Comparison of ENCODE assay signal across 22 cellular contexts in the genomic region with DNA sequence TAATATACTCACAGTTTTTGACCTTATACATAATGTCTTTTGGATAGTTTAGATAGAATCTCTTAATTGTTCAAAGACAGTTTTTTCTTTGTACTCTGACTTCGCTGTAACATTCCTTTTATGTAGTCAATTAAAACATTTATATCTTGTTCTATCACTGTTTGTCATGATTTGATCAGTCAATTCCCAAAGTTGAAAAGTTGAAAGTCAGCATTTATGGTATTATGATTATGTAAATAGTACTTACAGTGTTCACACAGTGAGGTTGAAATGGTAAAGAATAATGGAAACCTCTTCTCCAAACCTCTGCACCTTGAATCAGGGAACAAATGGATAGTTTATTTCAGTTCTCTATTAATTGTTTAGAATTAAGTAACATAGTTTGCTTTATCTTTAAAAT. TPM values are rescaled to one million over a fixed set of nuclear protein-coding genes. Genes with fewer than 3 reads are reported as not detected.
DNase-seq lines count a peak whose midpoint lies in the region; ATAC-seq, FAIRE-seq and TF ChIP-seq lines count a peak whose summit lies in the region.
"Had no signal": no experiment of that assay in that cellular context is flagged by ENCODE, and none has a peak within 500 bp of the region (broad histone marks: within the 10 kb centered on the region; RNA-seq: fewer than 3 reads in every experiment).

No MANE protein-coding gene starts in this region.

- H3K9me1 ChIP-seq in K562 (ENCODE audit: control insufficient read depth, insufficient read depth, low read length), result no peaks in the 10 kb centered on the region

- H3K36me3 Mint-ChIP-seq in Caco-2 (ENCODE audit: insufficient read depth, unreplicated experiment) (peaks cover 9% of the 10 kb centered on the region), type B pancreatic cell (peaks cover 36% of the 10 kb centered on the region)

- no peak overlapping the region for H3K4me3 ChIP-seq in A549
- H3K4me3 ChIP-seq in K562, result no peak overlapping the region
- H3K4me3 ChIP-seq in Caco-2 (ENCODE audit: low read depth, low read length), result no peak overlapping the region
- no peak overlapping the region for H3K4me3 ChIP-seq in BE2C (ENCODE audit: low read depth, low read length)
- H3K4me3 ChIP-seq: BLaER1, GM12878 had no signal

- no peak overlapping the region for H2AFZ ChIP-seq in K562 (ENCODE audit: low read depth, low read length)

- intact Hi-C loops in K562 (cut with micrococcal nuclease), result no loop called here
- intact Hi-C loops in Caco-2 (cut with micrococcal nuclease; ENCODE audit: unreplicated experiment), result no loop called here

- TF ChIP-seq RAD21 in A549 (conservative IDR thresholded peaks at IDR 0.05 in 1 of 2, IDR thresholded peaks at IDR 0.05 in 1 of 2) (no peak), K562 (CRISPR knock-in tag; conservative IDR thresholded peaks at IDR 0.05 in 1 of 2, IDR thresholded peaks at IDR 0.05 in 1 of 2) (no peak)

- 95% methylated on average over 1 of the region's 1 CpG for WGBS in A549 (ENCODE audit: missing lambda C conversion rate)
- 52% methylated on average over 1 of the region's 1 CpG for WGBS in K562 (ENCODE audit: insufficient coverage, low coverage, missing lambda C conversion rate)

- no peaks in the 10 kb centered on the region for H3K79me2 ChIP-seq in K562 (ENCODE audit: control insufficient read depth, insufficient read depth, low read length)

- H3K4me2 ChIP-seq in A549 (no peak overlapping the region), K562 (ENCODE audit: insufficient read depth, low read length) (no peak overlapping the region)
- H3K4me2 ChIP-seq: BLaER1 had no signal

- no peaks in the 10 kb centered on the region for H3K9me3 ChIP-seq in A549
- peaks cover 2% of the 10 kb centered on the region for H3K9me3 ChIP-seq in K562 (replicated peaks; ENCODE audit: control insufficient read depth, insufficient read depth, low read depth, low read length)
- H3K9me3 ChIP-seq in Caco-2, result no peaks in the 10 kb centered on the region
- no peaks in the 10 kb centered on the region for H3K9me3 ChIP-seq in BE2C

- no peaks in the 10 kb centered on the region for H4K20me1 ChIP-seq in K562 (replicated peaks; ENCODE audit: control insufficient read depth, insufficient read depth, low read length)

- no peak for TF ChIP-seq POLR2A in A549 (IDR thresholded peaks at IDR 0.05; ENCODE audit: low read length)
- TF ChIP-seq POLR2A in K562 (conservative IDR thresholded peaks at IDR 0.05), result no peak

- BruUV-seq in K562 (replicated peaks; lab: Mats Ljungman, UMichigan), result no TSS peak
- BruUV-seq in Caco-2 (replicated peaks; lab: Mats Ljungman, UMichigan), result no TSS peak

- no peak overlapping the region for H3K9ac ChIP-seq in K562 (ENCODE audit: insufficient read depth in 1 of 2, low read depth in 2 of 2, low read length in 2 of 2)
- H3K9ac ChIP-seq: BLaER1 had no signal

- H3K4me3 Mint-ChIP-seq in Caco-2 (ENCODE audit: unreplicated experiment) (no peak overlapping the region), type B pancreatic cell (no peak overlapping the region)
- H3K4me3 Mint-ChIP-seq: B cell; CD14-positive monocyte; CD4-positive, alpha-beta memory T cell; CD4-positive, CD25-positive, alpha-beta regulatory T cell; CD8-positive, alpha-beta memory T cell had no signal

- FAIRE-seq in A549 (lab: Jason Lieb, UNC) (no peak), G401.6 (lab: Jason Lieb, UNC) (peak; percentile 69), K562 (lab: Jason Lieb, UNC) (no peak)
- FAIRE-seq: A204.1, D721Med, GM12878 had no signal

- no peak overlapping the region for H3K27ac Mint-ChIP-seq in Caco-2 (ENCODE audit: unreplicated experiment)
- H3K27ac Mint-ChIP-seq in type B pancreatic cell, result no peak overlapping the region
- H3K27ac Mint-ChIP-seq: B cell; CD4-positive, CD25-positive, alpha-beta regulatory T cell had no signal

- H3K36me3 ChIP-seq in K562 (ENCODE audit: control insufficient read depth, insufficient read depth, low read length) (no peaks in the 10 kb centered on the region), Caco-2 (ENCODE audit: control insufficient read depth, insufficient read depth, low read length) (no peaks in the 10 kb centered on the region), BE2C (no peaks in the 10 kb centered on the region)

- ATAC-seq in A549, result no peak
- ATAC-seq in K562, result no peak
- ATAC-seq: GM12878 had no signal

- in situ Hi-C loops in K562 (cut with MboI), result no loop called here

- TF ChIP-seq EP300 in A549 (IDR thresholded peaks at IDR 0.05), result no peak
- TF ChIP-seq EP300 in K562 (IDR thresholded peaks at IDR 0.05; ENCODE audit: low read length), result no peak

- H3K9me3 Mint-ChIP-seq in Caco-2 (ENCODE audit: unreplicated experiment) (no peaks in the 10 kb centered on the region), type B pancreatic cell (peaks cover 6% of the 10 kb centered on the region)
- H3K9me3 Mint-ChIP-seq: CD4-positive, alpha-beta memory T cell had no signal

- TF ChIP-seq CTCF in A549 (IDR thresholded peaks at IDR 0.05), result no peak
- no peak for TF ChIP-seq CTCF in K562 (IDR thresholded peaks at IDR 0.05 in 2 of 3, conservative IDR thresholded peaks at IDR 0.05 in 1 of 3; ENCODE audit: insufficient read depth in 2 of 3, low read depth in 1 of 3, low read length in 3 of 3)
- TF ChIP-seq CTCF in Caco-2 (IDR thresholded peaks at IDR 0.05; ENCODE audit: insufficient read depth in 1 of 2, low read depth in 1 of 2, low read length in 1 of 2, severe bottlenecking in 1 of 2, unreplicated experiment in 1 of 2), result no peak
- no peak for TF ChIP-seq CTCF in BE2C (IDR thresholded peaks at IDR 0.05; ENCODE audit: low read depth, low read length)
- TF ChIP-seq CTCF in type B pancreatic cell (conservative IDR thresholded peaks at IDR 0.05), result no peak

- POLR2A ChIA-PET in A549 (lab: Yijun Ruan, JAX), result interaction anchor here (1.0 kb wide), 1 partner anchor 55 kb away, joined by 3 read pairs; the partner anchor contains the start of genes NKIRAS1 and RPL15
- POLR2A ChIA-PET in K562 (lab: Yijun Ruan, JAX), result no interaction called here
- POLR2A ChIA-PET in Caco-2 (lab: Charles Lee), result no interaction called here

- no peak overlapping the region for H3K27ac ChIP-seq in A549
- H3K27ac ChIP-seq in K562 (ENCODE audit: extremely low read depth, low read depth, low read length), result no peak overlapping the region
- H3K27ac ChIP-seq: BLaER1 had no signal

- no peaks in the 10 kb centered on the region for H3K27me3 ChIP-seq in K562 (ENCODE audit: control insufficient read depth in 2 of 2, insufficient read depth in 2 of 2, low read length in 2 of 2)
- no peaks in the 10 kb centered on the region for H3K27me3 ChIP-seq in Caco-2 (replicated peaks; ENCODE audit: control insufficient read depth, insufficient read depth, low read length)
- no peaks in the 10 kb centered on the region for H3K27me3 ChIP-seq in BE2C
- H3K27me3 ChIP-seq: BLaER1 had no signal

- H3K4me1 Mint-ChIP-seq in Caco-2 (ENCODE audit: low read depth, unreplicated experiment) (no peaks in the 10 kb centered on the region), type B pancreatic cell (ENCODE audit: unreplicated experiment) (no peaks in the 10 kb centered on the region)
- H3K4me1 Mint-ChIP-seq: B cell had no signal

- no peak for DNase-seq in A549 (ENCODE audit: low read depth in 1 of 2, low spot score in 1 of 2)
- no peak for DNase-seq in K562 (ENCODE audit: extremely low read depth in 1 of 4, low spot score in 3 of 4)
- DNase-seq in Caco-2, result no peak
- DNase-seq in BE2C, result no peak
- DNase-seq in type B pancreatic cell (ENCODE audit: extremely low spot score, unreplicated experiment), result no peak
- DNase-seq: 8988T; AML-193; C1 segment of cervical spinal cord; Calu3; CD4-positive, alpha-beta memory T cell; CD4-positive, CD25-positive, alpha-beta regulatory T cell; CD8-positive, alpha-beta memory T cell; COR-L47; DMS79 treated with DMSO at 0.1 percent for 48 hours; GDM1 had no signal

- H3K27me3 Mint-ChIP-seq in Caco-2 (ENCODE audit: insufficient read depth, unreplicated experiment) (no peaks in the 10 kb centered on the region), type B pancreatic cell (no peaks in the 10 kb centered on the region)
- H3K27me3 Mint-ChIP-seq: B cell; CD4-positive, alpha-beta memory T cell; CD8-positive, alpha-beta memory T cell had no signal

- CTCF ChIA-PET in A549 (lab: Yijun Ruan, JAX) (interaction anchor here (1.2 kb wide), 1 partner anchor 28 kb away, joined by 3 read pairs; no protein-coding TSS in a partner anchor), K562 (lab: Yijun Ruan, JAX; ENCODE audit: low intra/inter-chr PET ratio) (no interaction called here), Caco-2 (lab: Charles Lee) (no interaction called here)

- peaks cover 13% of the 10 kb centered on the region for H3K4me1 ChIP-seq in A549
- no peaks in the 10 kb centered on the region for H3K4me1 ChIP-seq in K562 (replicated peaks in 1 of 2; ENCODE audit: control insufficient read depth in 2 of 2, insufficient read depth in 2 of 2, low read length in 2 of 2)
- no peaks in the 10 kb centered on the region for H3K4me1 ChIP-seq in Caco-2
- no peaks in the 10 kb centered on the region for H3K4me1 ChIP-seq in BE2C
- H3K4me1 ChIP-seq: BLaER1 had no signal

RNA-seq across cellular contexts. Expression of gene NR1D2, which starts 26.6 kb away (rescaled TPM):
- 18.5 and 18.6 TPM in 2 replicates for polyA plus RNA-seq in A549 (2011; rRNA removed)
- 2.6 and 3.1 TPM in 2 replicates for polyA plus RNA-seq in A549 (2012; cell fraction: cytosol; rRNA removed)
- 1.2 and 1.9 TPM in 2 replicates for polyA plus RNA-seq in A549 (2012; cell fraction: nucleus; rRNA removed)
- polyA plus RNA-seq in A549 (2017; fragmentation: RNase III; extraction: RNeasy Plus Mini Kit Qiagen cat#74134 plus additional on column Dnase treatment), result 7.2 to 8.1 TPM (median 7.4 TPM) in 3 replicates
- 15.4 and 18.7 TPM in 2 replicates for polyA minus RNA-seq in A549 (2011; rRNA and poly(A)+ RNA removed)
- 2.5 and 9.3 TPM in 2 replicates for total RNA-seq in K562 (2011; cell fraction: chromatin; rRNA removed; ENCODE audit: low replicate concordance)
- total RNA-seq in K562 (2011; cell fraction: nucleolus; rRNA removed), result 1.5 and 1.7 TPM in 2 replicates
- total RNA-seq in K562 (2011; cell fraction: nucleoplasm; rRNA removed), result 2.7 and 3.3 TPM in 2 replicates
- 2.6 and 2.9 TPM in 2 replicates for total RNA-seq in K562 (2014; rRNA removed)
- 4.8 and 5.7 TPM in 2 replicates for total RNA-seq in K562 (2014; rRNA removed; fragmentation: Illumina TruSeq; extraction: Trizol)
- total RNA-seq in K562 (2015; rRNA removed; fragmentation: Illumina TruSeq; extraction: Trizol), result 3.2 and 3.6 TPM in 2 replicates
- total RNA-seq in K562 (2021), result 4.2 and 5.5 TPM in 2 replicates
- polyA plus RNA-seq in K562 (2011; rRNA removed), result 1.6 and 2.5 TPM in 2 replicates
- 0.51 and 0.77 TPM in 2 replicates for polyA plus RNA-seq in K562 (2011; cell fraction: cytosol; rRNA removed)
- 0.67 and 1.1 TPM in 2 replicates for polyA plus RNA-seq in K562 (2011; cell fraction: nucleus; rRNA removed)
- polyA plus RNA-seq in K562 (2012), result 1.9 and 2.7 TPM in 2 replicates
- polyA plus RNA-seq in K562 (2014; fragmentation: Illumina TruSeq; extraction: Trizol), result 3.2 and 3.3 TPM in 2 replicates
- polyA plus RNA-seq in K562 (2014; fragmentation: Nextera tagmentation; extraction: Ambion mirVana), result 1 to 10 TPM; 1.2 TPM
- 1.3 and 2.2 TPM in 2 replicates for polyA plus RNA-seq in K562 (2014; rRNA removed)
- polyA minus RNA-seq in K562 (2011; rRNA and poly(A)+ RNA removed), result 11.3 and 12.5 TPM in 2 replicates
- polyA minus RNA-seq in K562 (2011; cell fraction: cytosol; rRNA and poly(A)+ RNA removed), result 3.2 and 3.5 TPM in 2 replicates
- 1.3 and 2.7 TPM in 2 replicates for polyA minus RNA-seq in K562 (2011; cell fraction: nucleus; rRNA and poly(A)+ RNA removed)
- 22.8 and 23.9 TPM in 2 replicates for total RNA-seq in Caco-2 (2022)
- polyA plus RNA-seq in BE2C (2012; ENCODE audit: insufficient read depth, insufficient read length, low read depth), result 7.8 TPM
- total RNA-seq in type B pancreatic cell (ENCODE audit: low replicate concordance), result 20.6 and 23.1 TPM in 2 replicates

RNA-seq across cellular contexts. Expression of gene RPL15, which starts 54.8 kb away (rescaled TPM):
- polyA plus RNA-seq in A549 (2011; rRNA removed), result 2,933 and 3,149 TPM in 2 replicates
- polyA plus RNA-seq in A549 (2012; cell fraction: cytosol; rRNA removed), result 4,919 and 4,999 TPM in 2 replicates
- 2,649 and 2,666 TPM in 2 replicates for polyA plus RNA-seq in A549 (2012; cell fraction: nucleus; rRNA removed)
- 2,088 to 2,178 TPM (median 2,158 TPM) in 3 replicates for polyA plus RNA-seq in A549 (2017; fragmentation: RNase III; extraction: RNeasy Plus Mini Kit Qiagen cat#74134 plus additional on column Dnase treatment)
- polyA minus RNA-seq in A549 (2011; rRNA and poly(A)+ RNA removed), result 1,758 and 1,776 TPM in 2 replicates
- total RNA-seq in K562 (2011; cell fraction: chromatin; rRNA removed; ENCODE audit: low replicate concordance), result 238 and 411 TPM in 2 replicates
- 765 and 867 TPM in 2 replicates for total RNA-seq in K562 (2011; cell fraction: nucleolus; rRNA removed)
- 735 and 1,463 TPM in 2 replicates for total RNA-seq in K562 (2011; cell fraction: nucleoplasm; rRNA removed)
- total RNA-seq in K562 (2014; rRNA removed), result 2,466 and 2,533 TPM in 2 replicates
- 1,923 and 2,393 TPM in 2 replicates for total RNA-seq in K562 (2014; rRNA removed; fragmentation: Illumina TruSeq; extraction: Trizol)
- 2,774 and 3,068 TPM in 2 replicates for total RNA-seq in K562 (2015; rRNA removed; fragmentation: Illumina TruSeq; extraction: Trizol)
- 2,579 and 2,753 TPM in 2 replicates for total RNA-seq in K562 (2021)
- 4,017 and 4,081 TPM in 2 replicates for polyA plus RNA-seq in K562 (2011; rRNA removed)
- 6,575 and 7,027 TPM in 2 replicates for polyA plus RNA-seq in K562 (2011; cell fraction: cytosol; rRNA removed)
- 1,268 and 2,124 TPM in 2 replicates for polyA plus RNA-seq in K562 (2011; cell fraction: nucleus; rRNA removed)
- 3,041 and 6,015 TPM in 2 replicates for polyA plus RNA-seq in K562 (2012)
- 3,791 and 3,928 TPM in 2 replicates for polyA plus RNA-seq in K562 (2014; fragmentation: Illumina TruSeq; extraction: Trizol)
- 1,000 to 10,000 TPM; 7,800 to 8,850 TPM for polyA plus RNA-seq in K562 (2014; fragmentation: Nextera tagmentation; extraction: Ambion mirVana)
- 5,148 and 5,287 TPM in 2 replicates for polyA plus RNA-seq in K562 (2014; rRNA removed)
- polyA minus RNA-seq in K562 (2011; rRNA and poly(A)+ RNA removed), result 1,404 and 1,476 TPM in 2 replicates
- polyA minus RNA-seq in K562 (2011; cell fraction: cytosol; rRNA and poly(A)+ RNA removed), result 1,271 and 1,367 TPM in 2 replicates
- polyA minus RNA-seq in K562 (2011; cell fraction: nucleus; rRNA and poly(A)+ RNA removed), result 253 and 438 TPM in 2 replicates
- total RNA-seq in Caco-2 (2022), result 1,611 and 1,698 TPM in 2 replicates
- polyA plus RNA-seq in BE2C (2012; ENCODE audit: insufficient read depth, insufficient read length, low read depth), result 821 TPM
- 2,083 and 2,257 TPM in 2 replicates for total RNA-seq in type B pancreatic cell (ENCODE audit: low replicate concordance)

RNA-seq across cellular contexts. Expression of gene NKIRAS1, which starts 54.9 kb away (rescaled TPM):
- polyA plus RNA-seq in A549 (2011; rRNA removed) (12.2 and 16.8 TPM in 2 replicates), A549 (2017; fragmentation: RNase III; extraction: RNeasy Plus Mini Kit Qiagen cat#74134 plus additional on column Dnase treatment) (13.8 to 15.5 TPM (median 14.8 TPM) in 3 replicates), K562 (2011; rRNA removed) (5.3 and 7.1 TPM in 2 replicates), K562 (2014; fragmentation: Illumina TruSeq; extraction: Trizol) (5.9 and 6.9 TPM in 2 replicates), K562 (2014; fragmentation: Nextera tagmentation; extraction: Ambion mirVana) (1 to 10 TPM; 5.5 to 5.6 TPM), K562 (2014; rRNA removed) (6.3 and 6.4 TPM in 2 replicates)
- 3.3 and 3.7 TPM in 2 replicates for polyA plus RNA-seq in A549 (2012; cell fraction: cytosol; rRNA removed)
- 1.6 and 2.7 TPM in 2 replicates for polyA plus RNA-seq in A549 (2012; cell fraction: nucleus; rRNA removed)
- 4.0 and 4.2 TPM in 2 replicates for polyA minus RNA-seq in A549 (2011; rRNA and poly(A)+ RNA removed)
- 6.4 and 13.1 TPM in 2 replicates for total RNA-seq in K562 (2011; cell fraction: chromatin; rRNA removed; ENCODE audit: low replicate concordance)
- total RNA-seq in K562 (2011; cell fraction: nucleolus; rRNA removed), result 4.0 and 4.3 TPM in 2 replicates
- 11.9 and 17.8 TPM in 2 replicates for total RNA-seq in K562 (2011; cell fraction: nucleoplasm; rRNA removed)
- total RNA-seq in K562 (2014; rRNA removed) (5.5 and 6.1 TPM in 2 replicates), K562 (2014; rRNA removed; fragmentation: Illumina TruSeq; extraction: Trizol) (8.4 TPM in 2 replicates), K562 (2015; rRNA removed; fragmentation: Illumina TruSeq; extraction: Trizol) (10.3 and 10.8 TPM in 2 replicates), K562 (2021) (4.3 and 5.1 TPM in 2 replicates), Caco-2 (2022) (6.6 and 6.8 TPM in 2 replicates), type B pancreatic cell (ENCODE audit: low replicate concordance) (8.0 and 10.8 TPM in 2 replicates)
- polyA plus RNA-seq in K562 (2011; cell fraction: cytosol; rRNA removed), result 1.6 and 3.9 TPM in 2 replicates
- 3.1 and 3.7 TPM in 2 replicates for polyA plus RNA-seq in K562 (2011; cell fraction: nucleus; rRNA removed)
- 3.6 and 4.8 TPM in 2 replicates for polyA plus RNA-seq in K562 (2012)
- polyA minus RNA-seq in K562 (2011; rRNA and poly(A)+ RNA removed), result 6.5 and 8.6 TPM in 2 replicates
- polyA minus RNA-seq in K562 (2011; cell fraction: cytosol; rRNA and poly(A)+ RNA removed), result 2.4 and 2.7 TPM in 2 replicates
- polyA minus RNA-seq in K562 (2011; cell fraction: nucleus; rRNA and poly(A)+ RNA removed), result 6.5 and 9.6 TPM in 2 replicates
- 5.8 TPM for polyA plus RNA-seq in BE2C (2012; ENCODE audit: insufficient read depth, insufficient read length, low read depth)

Comparison
In these comparisons a context has a peak if more than half of its experiments do, and no peak if none do; other contexts are left out.
1. Of the 35 proteins assayed by ChIP-seq in both K562 and A549: peak only in K562: none; only in A549: MAFK; in both: none; in neither: 34.